In the genomic region with DNA sequence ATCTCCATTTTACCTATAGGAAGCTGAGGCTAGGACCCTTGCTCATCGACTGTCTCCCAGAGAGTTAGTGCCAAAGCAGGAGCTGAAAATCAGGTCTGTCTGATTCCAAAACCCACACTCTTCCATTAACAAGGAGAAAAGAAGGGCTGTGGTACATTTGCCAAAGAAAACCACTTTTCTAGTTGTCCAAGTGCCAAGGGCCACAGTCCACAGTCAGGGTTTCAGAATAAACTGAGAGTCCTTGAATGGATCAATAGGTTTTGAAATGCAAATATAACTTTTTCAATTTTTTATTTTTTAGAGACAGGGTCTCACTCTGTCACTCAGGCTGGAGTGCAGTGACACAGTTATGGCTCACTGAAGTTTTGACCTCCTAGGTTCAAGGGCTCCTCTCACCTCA, we compare ENCODE assay signal across 26 cellular contexts.
"Had no signal": no experiment of that assay in that cellular context is flagged by ENCODE, and none has a peak within 500 bp of the region (broad histone marks: within the 10 kb centered on the region; RNA-seq: fewer than 3 reads in every experiment).

No MANE protein-coding gene starts in this region.

- H3K36me3 Mint-ChIP-seq: immature natural killer cell, mesothelial cell of epicardium, naive B cell had no signal

- H3K4me1 ChIP-seq: lower lobe of right lung had no signal

- H3K9me3 Mint-ChIP-seq: immature natural killer cell had no signal

- H3K9me3 ChIP-seq: gastrocnemius medialis, lower lobe of right lung had no signal

- H3K27ac Mint-ChIP-seq: immature natural killer cell; memory B cell; mesothelial cell of epicardium; naive B cell; naive thymus-derived CD8-positive, alpha-beta T cell had no signal

- H3K27me3 ChIP-seq: esophagus squamous epithelium, gastrocnemius medialis, heart right ventricle, left lung had no signal

- H3K27ac ChIP-seq: coronary artery, dorsolateral prefrontal cortex, esophagus squamous epithelium, gastrocnemius medialis, heart right ventricle, left lung, lower lobe of right lung had no signal

- ATAC-seq: gastrocnemius medialis; heart right ventricle; left colon; left lung; left ventricle myocardium superior; lower lobe of right lung; mucosa of descending colon; naive thymus-derived CD8-positive, alpha-beta T cell had no signal

- DNase-seq: dermis blood vessel endothelial cell; dorsolateral prefrontal cortex; effector CD4-positive, alpha-beta T cell; effector memory CD4-positive, alpha-beta T cell; esophagus squamous epithelium; foreskin fibroblast; foreskin melanocyte; gastrocnemius medialis; glutamatergic neuron; heart right ventricle; hippocampal formation; immature natural killer cell; islet precursor cell; kidney; kidney glomerular epithelial cell; left colon; left lung; left ventricle myocardium superior; lower lobe of right lung; mammary epithelial cell; mucosa of descending colon; naive B cell; naive thymus-derived CD8-positive, alpha-beta T cell had no signal

- H3K4me3 Mint-ChIP-seq: immature natural killer cell; memory B cell; mesothelial cell of epicardium; naive thymus-derived CD8-positive, alpha-beta T cell had no signal

- H3K36me3 ChIP-seq: esophagus squamous epithelium, gastrocnemius medialis, heart right ventricle, left lung, lower lobe of right lung had no signal

- H3K4me3 ChIP-seq: coronary artery, dorsolateral prefrontal cortex, esophagus squamous epithelium, gastrocnemius medialis, heart right ventricle, left lung, lower lobe of right lung, mucosa of descending colon had no signal

- H3K27me3 Mint-ChIP-seq: naive B cell; naive thymus-derived CD8-positive, alpha-beta T cell had no signal
